Comparison of ENCODE assay signal across 8 cellular contexts in genomic region chr7:152313879-152314604, GRCh38.
DNase-seq lines count a peak whose midpoint lies in the region; ATAC-seq and TF ChIP-seq lines count a peak whose summit lies in the region.

No MANE protein-coding gene starts in this region.

- peaks cover 7% of the 10 kb centered on the region for H3K79me2 ChIP-seq in HCT116 (ENCODE audit: insufficient read depth, low read length)

- peaks cover 16% of the 10 kb centered on the region for H3K36me3 Mint-ChIP-seq in central memory CD8-positive, alpha-beta T cell (ENCODE audit: insufficient read depth)

- no peak for TF ChIP-seq CTCF in HCT116 (IDR thresholded peaks at IDR 0.05 in 2 of 3, conservative IDR thresholded peaks at IDR 0.05 in 1 of 3; ENCODE audit: borderline replicate concordance in 1 of 3, insufficient read depth in 1 of 3, low read depth in 2 of 3, low read length in 2 of 3)

- no peak overlapping the region for H3K27ac ChIP-seq in HCT116 (ENCODE audit: low read depth, low read length)

- DNase-seq in ACHN: peak; percentile 94
- peak; percentile 79 for DNase-seq in HCT116 (ENCODE audit: low read depth, low spot score)
- DNase-seq in NCI-H524 treated with DMSO at 0.1 percent for 48 hours (lab: John Stamatoyannopoulos, UW): peak; percentile 33
- no peak for DNase-seq in central memory CD8-positive, alpha-beta T cell (ENCODE audit: low spot score in 2 of 2)
- peak; percentile 12 for DNase-seq in midbrain (lab: John Stamatoyannopoulos, UW)

- H3K4me3 Mint-ChIP-seq in central memory CD8-positive, alpha-beta T cell: no peak overlapping the region

- peaks cover 39% of the 10 kb centered on the region for H3K4me1 Mint-ChIP-seq in central memory CD8-positive, alpha-beta T cell

- no peaks in the 10 kb centered on the region for H3K9me3 ChIP-seq in HCT116 (ENCODE audit: control insufficient read depth in 1 of 2, insufficient read depth in 1 of 2, low read depth in 1 of 2, low read length in 2 of 2)

- TF ChIP-seq POLR2A in HCT116 (IDR thresholded peaks at IDR 0.05; ENCODE audit: borderline replicate concordance, extremely low read depth, insufficient read depth, insufficient read length): no peak

- H4K20me1 ChIP-seq in HCT116 (ENCODE audit: insufficient read depth): 0 out of 2 replicates have a peak, but pooled peaks cover 4% of the 10 kb centered on the region

- peak overlapping the region; percentile 16 for H3K4me2 ChIP-seq in HCT116 (ENCODE audit: low read length)

- no peaks in the 10 kb centered on the region for H3K27me3 Mint-ChIP-seq in central memory CD8-positive, alpha-beta T cell

- no peaks in the 10 kb centered on the region for H3K27me3 ChIP-seq in HCT116 (ENCODE audit: insufficient read depth, low read length)

- BruUV-seq in HCT116 (replicated peaks; lab: Mats Ljungman, UMichigan): no TSS peak

- in situ Hi-C loops in ACHN (cut with HindIII; ENCODE audit: low pct_ligation_motif_present, low pct_unique_long_range_greater_than_20kb, low sequenced_read_pairs): no loop called here

- POLR2A ChIA-PET in HCT116 (lab: Charles Lee): no interaction called here

- no peak overlapping the region for H3K4me3 ChIP-seq in HCT116 (replicated peaks in 1 of 2; ENCODE audit: low read depth in 1 of 2, low read length in 2 of 2)

- TF ChIP-seq RAD21 in HCT116 (IDR thresholded peaks at IDR 0.05; ENCODE audit: low read depth): no peak

- H3K9me3 Mint-ChIP-seq in central memory CD8-positive, alpha-beta T cell: no peaks in the 10 kb centered on the region

- H3K9ac ChIP-seq in HCT116 (ENCODE audit: low read length): no peak overlapping the region

- H3K36me3 ChIP-seq in HCT116 (ENCODE audit: control insufficient read depth in 1 of 2, insufficient read depth in 2 of 2, low read length in 2 of 2): no peaks in the 10 kb centered on the region

- peaks cover 11 to 13% of the 10 kb centered on the region in 2 experiments for H3K4me1 ChIP-seq in HCT116 (ENCODE audit: control insufficient read depth in 1 of 2, insufficient read depth in 2 of 2, low read length in 2 of 2)

- CTCF ChIA-PET in HCT116 (lab: Charles Lee): no interaction called here

- peak overlapping the region; percentile 58 for H3K27ac Mint-ChIP-seq in central memory CD8-positive, alpha-beta T cell (ENCODE audit: low read depth)

- intact Hi-C loops in HCT116 (cut with micrococcal nuclease): no loop called here

- ATAC-seq in HCT116 (peak; percentile 61), GM21723 (IDR thresholded peaks at IDR 0.05; ENCODE audit: unreplicated experiment) (no peak), GM19463 (IDR thresholded peaks at IDR 0.05; ENCODE audit: unreplicated experiment) (no peak), GM18502 (IDR thresholded peaks at IDR 0.05; ENCODE audit: poor library complexity, unreplicated experiment) (no peak)
- ATAC-seq in central memory CD8-positive, alpha-beta T cell (replicated peaks; ENCODE audit: extremely low read depth, poor library complexity, severe bottlenecking): peak; percentile 50

- RAD21 ChIA-PET in HCT116 (lab: Charles Lee; ENCODE audit: low non-redundant PET in 1 of 2, low total read pairs in 2 of 2, uncharacterized antibody in 2 of 2, unreplicated experiment in 2 of 2): no interaction called here

- H3K9me2 ChIP-seq in HCT116 (ENCODE audit: insufficient read depth): no peaks in the 10 kb centered on the region

- H2AFZ ChIP-seq in HCT116 (ENCODE audit: low read depth, low read length, poor library complexity, severe bottlenecking): no peak overlapping the region

TF ChIP-seq in HCT116, 20 proteins besides CTCF, POLR2A, EP300 and RAD21:
- TF ChIP-seq ATF3 (IDR thresholded peaks at IDR 0.05): peak; percentile 39; the same call in 1 of the 2 replicates
- peak; percentile 32; the same call in 1 of the 2 replicates for TF ChIP-seq POLR2AphosphoS5 (IDR thresholded peaks at IDR 0.05; ENCODE audit: low read depth, low read length)
- peak; percentile 86 for TF ChIP-seq CEBPB (IDR thresholded peaks at IDR 0.05; ENCODE audit: low read depth)
- peak; percentile 45 for TF ChIP-seq TCF7L2 (IDR thresholded peaks at IDR 0.05; ENCODE audit: borderline replicate concordance, extremely low read depth, insufficient read depth, insufficient read length)
- TF ChIP-seq EZH2 (IDR thresholded peaks at IDR 0.05): no peak
- peak; percentile 58 for TF ChIP-seq SP1 (IDR thresholded peaks at IDR 0.05; ENCODE audit: low read depth)
TF ChIP-seq in HCT116: peak in this region for 5.

Comparison
In these comparisons a context has a peak if more than half of its experiments do, and no peak if none do; other contexts are left out.
1. DNase-seq: peak in ACHN (single experiment), HCT116 (single experiment), NCI-H524 treated with DMSO at 0.1 percent for 48 hours (single experiment) and midbrain (single experiment); none in central memory CD8-positive, alpha-beta T cell (0 of 2).
2. ATAC-seq: peak in HCT116 (single experiment) and central memory CD8-positive, alpha-beta T cell (single experiment); none in GM21723 (single experiment), GM19463 (single experiment) and GM18502 (single experiment).